ENCODE assay signal across 12 cellular contexts in the genomic region with DNA sequence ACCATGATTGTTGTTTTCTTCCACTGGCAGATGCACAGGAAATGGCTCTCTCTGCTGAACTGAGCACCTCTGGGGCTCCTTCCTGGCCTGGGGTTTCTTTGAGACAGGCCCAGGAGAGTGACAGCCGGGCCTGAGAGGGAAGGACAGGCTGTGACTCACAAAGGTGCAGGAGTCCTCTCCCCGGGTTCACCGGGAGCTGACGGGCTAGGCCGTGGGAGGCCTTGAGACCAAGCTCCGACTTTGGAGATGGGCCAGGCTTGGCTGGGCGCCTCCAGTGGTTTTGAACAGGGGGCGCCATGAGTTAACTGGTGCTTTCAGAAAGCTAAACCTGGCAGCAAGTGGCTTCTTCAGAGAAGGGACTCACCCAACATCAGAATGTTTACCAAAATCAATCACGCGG.
DNase-seq lines count a peak whose midpoint lies in the region; ATAC-seq and TF ChIP-seq lines count a peak whose summit lies in the region.
"Had no signal": no experiment of that assay in that cellular context is flagged by ENCODE, and none has a peak within 500 bp of the region (broad histone marks: within the 10 kb centered on the region; RNA-seq: fewer than 3 reads in every experiment).

No MANE protein-coding gene starts in this region.

- no peaks in the 10 kb centered on the region for H3K4me1 ChIP-seq in OCI-LY7 (ENCODE audit: insufficient read depth, low read length, poor library complexity, severe bottlenecking)
- H3K4me1 ChIP-seq in upper lobe of right lung = no peaks in the 10 kb centered on the region

- no peak overlapping the region for H3K27ac ChIP-seq in OCI-LY7 (ENCODE audit: low read depth, low read length, poor library complexity, severe bottlenecking)
- H3K27ac ChIP-seq in upper lobe of right lung = no peak overlapping the region

- H3K9me2 ChIP-seq in OCI-LY7 (ENCODE audit: insufficient read depth, low read length) = no peaks in the 10 kb centered on the region

- H3K9me3 ChIP-seq in OCI-LY7 (ENCODE audit: low read length) (no peaks in the 10 kb centered on the region), upper lobe of right lung (no peaks in the 10 kb centered on the region)

- no peaks in the 10 kb centered on the region for H3K9me3 Mint-ChIP-seq in endothelial cell (ENCODE audit: unreplicated experiment)
- H3K9me3 Mint-ChIP-seq in activated naive CD4-positive, alpha-beta T cell treated with anti-CD3 and anti-CD28 coated beads, Interleukin-2, amount 10 ng/mL, durations not matched to agents 7 days and 5 days = no peaks in the 10 kb centered on the region

- no peaks in the 10 kb centered on the region for H3K36me3 ChIP-seq in OCI-LY7 (ENCODE audit: insufficient read depth, low read length)
- H3K36me3 ChIP-seq in upper lobe of right lung = no peaks in the 10 kb centered on the region

- H3K27me3 ChIP-seq in upper lobe of right lung = no peaks in the 10 kb centered on the region

- DNase-seq in left cardiac atrium (peak; percentile 17), cardiac septum (ENCODE audit: low spot score) (no peak), OCI-LY7 (ENCODE audit: low spot score) (peak; percentile 7), endothelial cell (ENCODE audit: low spot score) (peak; percentile 15), upper lobe of right lung (peak; percentile 47), AML-193 (lab: John Stamatoyannopoulos, UW) (no peak)
- no peak for DNase-seq in activated naive CD4-positive, alpha-beta T cell treated with anti-CD3 and anti-CD28 coated beads, Interleukin-2, amount 10 ng/mL, durations not matched to agents 7 days and 5 days
- DNase-seq: dermis blood vessel endothelial cell, IMR-90, NCI-H1694 treated with DMSO at 0.1 percent for 48 hours, NCI-H774 had no signal

- no TSS peak for BruUV-seq in OCI-LY7 (replicated peaks; lab: Mats Ljungman, UMichigan)

- no peak overlapping the region for H3K4me2 ChIP-seq in OCI-LY7 (ENCODE audit: low read length)

- peaks cover 10% of the 10 kb centered on the region for H3K27me3 Mint-ChIP-seq in endothelial cell (ENCODE audit: unreplicated experiment)
- peaks cover 4% of the 10 kb centered on the region for H3K27me3 Mint-ChIP-seq in activated naive CD4-positive, alpha-beta T cell treated with anti-CD3 and anti-CD28 coated beads, Interleukin-2, amount 10 ng/mL, durations not matched to agents 7 days and 5 days

- POLR2A ChIA-PET in OCI-LY7 (lab: Charles Lee) = interaction anchor here (0.6 kb wide), 2 partner anchors 11 to 193 kb away, joined by 3 read pairs; no protein-coding TSS in a partner anchor

- H3K27ac Mint-ChIP-seq in endothelial cell (ENCODE audit: unreplicated experiment) = no peak overlapping the region
- H3K27ac Mint-ChIP-seq in activated naive CD4-positive, alpha-beta T cell treated with anti-CD3 and anti-CD28 coated beads, Interleukin-2, amount 10 ng/mL, durations not matched to agents 7 days and 5 days = no peak overlapping the region

- no peak overlapping the region for H2AFZ ChIP-seq in OCI-LY7 (ENCODE audit: low read length)

- H3K4me1 Mint-ChIP-seq in endothelial cell (ENCODE audit: unreplicated experiment) = peaks cover 8% of the 10 kb centered on the region
- no peaks in the 10 kb centered on the region for H3K4me1 Mint-ChIP-seq in activated naive CD4-positive, alpha-beta T cell treated with anti-CD3 and anti-CD28 coated beads, Interleukin-2, amount 10 ng/mL, durations not matched to agents 7 days and 5 days

- TF ChIP-seq CTCF in OCI-LY7 (conservative IDR thresholded peaks at IDR 0.05; ENCODE audit: low read length) (peak; percentile 34; the same call in 1 of the 2 replicates), endothelial cell (IDR thresholded peaks at IDR 0.05; ENCODE audit: unreplicated experiment) (no peak), upper lobe of right lung (IDR thresholded peaks at IDR 0.05) (no peak)

- H4K20me1 ChIP-seq in OCI-LY7 (ENCODE audit: insufficient read depth, low read length) = no peaks in the 10 kb centered on the region

- H3K4me3 Mint-ChIP-seq in endothelial cell (ENCODE audit: unreplicated experiment) = no peak overlapping the region
- no peak overlapping the region for H3K4me3 Mint-ChIP-seq in activated naive CD4-positive, alpha-beta T cell treated with anti-CD3 and anti-CD28 coated beads, Interleukin-2, amount 10 ng/mL, durations not matched to agents 7 days and 5 days

- H3K4me3 ChIP-seq in OCI-LY7 (ENCODE audit: low read depth, low read length, poor library complexity, severe bottlenecking) (no peak overlapping the region), upper lobe of right lung (no peak overlapping the region)

- H3K36me3 Mint-ChIP-seq in endothelial cell (ENCODE audit: low read depth, unreplicated experiment) = peaks cover 8% of the 10 kb centered on the region
- no peaks in the 10 kb centered on the region for H3K36me3 Mint-ChIP-seq in activated naive CD4-positive, alpha-beta T cell treated with anti-CD3 and anti-CD28 coated beads, Interleukin-2, amount 10 ng/mL, durations not matched to agents 7 days and 5 days

- CTCF ChIA-PET in OCI-LY7 (lab: Charles Lee; ENCODE audit: unreplicated experiment) = no interaction called here
- CTCF ChIA-PET in activated naive CD4-positive, alpha-beta T cell treated with anti-CD3 and anti-CD28 coated beads, Interleukin-2, amount 10 ng/mL, durations not matched to agents 7 days and 5 days (lab: Charles Lee) = interaction anchor here (1.2 kb wide), 1 partner anchor 40 kb away, joined by 3 read pairs; no protein-coding TSS in a partner anchor

- H3K79me2 ChIP-seq in OCI-LY7 (ENCODE audit: insufficient read depth, low read depth, low read length) = no peaks in the 10 kb centered on the region

- intact Hi-C loops in left cardiac atrium (cut with DNase I) (no loop called here), cardiac septum (cut with DNase I) (no loop called here), OCI-LY7 (cut with micrococcal nuclease; ENCODE audit: unreplicated experiment) (no loop called here), upper lobe of right lung (cut with DNase I) (no loop called here)

- ATAC-seq in left cardiac atrium (peak in 1 of 2 donors; percentile 32), upper lobe of right lung (no peak), GM19463 (IDR thresholded peaks at IDR 0.05; ENCODE audit: unreplicated experiment) (no peak)

Comparison
In these comparisons a context has a peak if more than half of its experiments do, and no peak if none do; other contexts are left out.
1. DNase-seq: peak in left cardiac atrium (single experiment), OCI-LY7 (single experiment), endothelial cell (single experiment) and upper lobe of right lung (single experiment); none in cardiac septum (single experiment), activated naive CD4-positive, alpha-beta T cell treated with anti-CD3 and anti-CD28 coated beads, Interleukin-2, amount 10 ng/mL, durations not matched to agents 7 days and 5 days (single experiment) and AML-193 (0 of 2).